12 cellular contexts compared by ENCODE assay signal in genomic region chr3:190058486-190059241, GRCh38.
A peak's percentile ranks its signal among the peaks of the same experiment; 100 is the strongest.
DNase-seq lines count a peak whose midpoint lies in the region; TF ChIP-seq lines count a peak whose summit lies in the region.
"Had no signal": no experiment of that assay in that cellular context is flagged by ENCODE, and none has a peak within 500 bp of the region (broad histone marks: within the 10 kb centered on the region; RNA-seq: fewer than 3 reads in every experiment).

No MANE protein-coding gene starts in this region.

- POLR2A ChIA-PET in SK-N-SH (lab: Yijun Ruan, JAX), result no interaction called here

- H3K27ac Mint-ChIP-seq in osteocyte (ENCODE audit: unreplicated experiment), result peak overlapping the region; percentile 90
- H3K27ac Mint-ChIP-seq: activated T-cell treated with anti-CD3 and anti-CD28 coated beads, Interleukin-2, amount 50 U/mL, for 72 hours had no signal

- peaks cover 8% of the 10 kb centered on the region for H3K79me2 ChIP-seq in ACC112 (ENCODE audit: control insufficient read depth, insufficient read depth, low read length, unreplicated experiment)
- H3K79me2 ChIP-seq in SK-N-SH (ENCODE audit: insufficient read depth), result no peaks in the 10 kb centered on the region

- no peaks in the 10 kb centered on the region for H3K27me3 Mint-ChIP-seq in osteocyte (ENCODE audit: unreplicated experiment)

- H3K9ac ChIP-seq in SK-N-SH, result no peak overlapping the region

- no peak for TF ChIP-seq RAD21 in SK-N-SH (IDR thresholded peaks at IDR 0.05; ENCODE audit: low read length)

- no peaks in the 10 kb centered on the region for H3K9me3 Mint-ChIP-seq in osteocyte (ENCODE audit: unreplicated experiment)
- H3K9me3 Mint-ChIP-seq: activated T-cell treated with anti-CD3 and anti-CD28 coated beads, Interleukin-2, amount 50 U/mL, for 72 hours had no signal

- H3K27me3 ChIP-seq in ACC112 (ENCODE audit: insufficient read depth, low read length) (no peaks in the 10 kb centered on the region), SK-N-SH (ENCODE audit: insufficient read depth) (no peaks in the 10 kb centered on the region)
- H3K27me3 ChIP-seq: ovary had no signal

- 46% methylated on average over 4 of the region's 4 CpGs for WGBS in SK-N-SH (ENCODE audit: low lambda C conversion rate)

- H3K4me3 Mint-ChIP-seq in osteocyte (ENCODE audit: unreplicated experiment), result peak overlapping the region; percentile 19
- H3K4me3 Mint-ChIP-seq: activated T-cell treated with anti-CD3 and anti-CD28 coated beads, Interleukin-2, amount 50 U/mL, for 72 hours had no signal

- no peaks in the 10 kb centered on the region for H3K9me2 ChIP-seq in SK-N-SH

- H4K20me1 ChIP-seq in SK-N-SH (ENCODE audit: insufficient read depth), result no peaks in the 10 kb centered on the region

- no peaks in the 10 kb centered on the region for H3K36me3 ChIP-seq in ACC112 (ENCODE audit: insufficient read depth, low read length)
- no peaks in the 10 kb centered on the region for H3K36me3 ChIP-seq in SK-N-SH (replicated peaks in 1 of 2; ENCODE audit: control insufficient read depth in 1 of 2, insufficient read depth in 2 of 2, low read length in 1 of 2)
- H3K36me3 ChIP-seq: ovary had no signal

- peaks cover 80% of the 10 kb centered on the region for H3K4me1 Mint-ChIP-seq in osteocyte (ENCODE audit: unreplicated experiment)

- H3K9me3 ChIP-seq in SK-N-SH, result no peaks in the 10 kb centered on the region
- H3K9me3 ChIP-seq: ovary had no signal

- no peak for DNase-seq in SK-N-SH
- DNase-seq in foreskin melanocyte, result peak; percentile 57
- DNase-seq in osteocyte (ENCODE audit: extremely low spot score, unreplicated experiment), result no peak
- no peak for DNase-seq in NCI-H226
- DNase-seq in middle frontal gyrus (ENCODE audit: extremely low spot score, low spot score), result no peak
- DNase-seq in GM20000 (ENCODE audit: low spot score), result no peak
- no peak for DNase-seq in activated CD4-positive, CD25-positive, alpha-beta regulatory T cell treated with anti-CD3 and anti-CD28 coated beads, Interleukin-2, amount 50 U/mL, for 72 hours
- DNase-seq: activated T-cell treated with anti-CD3 and anti-CD28 coated beads, Interleukin-2, amount 50 U/mL, for 72 hours; NCI-H446 treated with DMSO at 0.1 percent for 48 hours; ovary had no signal

- no peak for TF ChIP-seq EP300 in SK-N-SH (IDR thresholded peaks at IDR 0.05; ENCODE audit: borderline replicate concordance in 1 of 2, low read depth in 1 of 2, low read length in 1 of 2)

- CTCF ChIA-PET in SK-N-SH (lab: Yijun Ruan, JAX), result interaction anchor here (1.0 kb wide), 1 partner anchor 91 kb away, joined by 3 read pairs; no protein-coding TSS in a partner anchor

- H3K4me3 ChIP-seq in ACC112 (ENCODE audit: low read depth, low read length), result no peak overlapping the region
- no peak overlapping the region for H3K4me3 ChIP-seq in SK-N-SH (ENCODE audit: low read depth in 2 of 2, low read length in 1 of 2)
- H3K4me3 ChIP-seq: ovary, SK-N-MC had no signal

- H3F3A ChIP-seq in SK-N-SH (replicated peaks; ENCODE audit: insufficient read depth), result no peaks in the 10 kb centered on the region

- no peaks in the 10 kb centered on the region for H3K36me3 Mint-ChIP-seq in osteocyte (ENCODE audit: unreplicated experiment)

- H3K4me2 ChIP-seq in SK-N-SH, result 0 out of 2 replicates have a peak overlapping the region, but pooled peaks have one; percentile 29

- peak overlapping the region; percentile 75 for H2AFZ ChIP-seq in ACC112 (ENCODE audit: low read length, unreplicated experiment)
- no peak overlapping the region for H2AFZ ChIP-seq in SK-N-SH (ENCODE audit: low read depth)

- TF ChIP-seq CTCF in SK-N-SH (IDR thresholded peaks at IDR 0.05) (no peak), osteocyte (IDR thresholded peaks at IDR 0.05) (no peak), GM20000 (IDR thresholded peaks at IDR 0.05; ENCODE audit: extremely low read depth, missing control alignments) (no peak)

- H3K27ac ChIP-seq in ACC112 (ENCODE audit: low read depth, low read length) (peak overlapping the region; percentile 25; the same call in 1 of the 2 replicates), SK-N-SH (ENCODE audit: low read depth in 2 of 2, low read length in 1 of 2) (0 out of 4 replicates have a peak overlapping the region, but pooled peaks of 1 of the 2 experiments have one; percentile 14)
- H3K27ac ChIP-seq: SK-N-MC had no signal

- H3K4me1 ChIP-seq in ACC112 (ENCODE audit: control insufficient read depth, insufficient read depth, low read length, unreplicated experiment), result peaks cover 40% of the 10 kb centered on the region
- H3K4me1 ChIP-seq in SK-N-SH (ENCODE audit: control insufficient read depth in 1 of 2, insufficient read depth in 2 of 2, low read depth in 1 of 2, low read length in 1 of 2), result peaks cover 0 to 5% of the 10 kb centered on the region in 2 experiments; a peak in 1 of 4 replicates

TF ChIP-seq in SK-N-SH, 30 proteins besides CTCF, POLR2A, EP300 and RAD21:
- TF ChIP-seq NFIC (IDR thresholded peaks at IDR 0.05; ENCODE audit: borderline replicate concordance), result no peak
- TF ChIP-seq USF2 (IDR thresholded peaks at IDR 0.05; ENCODE audit: borderline replicate concordance, low read depth, low read length), result no peak
- no peak for TF ChIP-seq RCOR1 (IDR thresholded peaks at IDR 0.05; ENCODE audit: low read length)
- no peak for TF ChIP-seq RFX5 (IDR thresholded peaks at IDR 0.05; ENCODE audit: low read length)
- no peak for TF ChIP-seq FOXM1 (IDR thresholded peaks at IDR 0.05; ENCODE audit: low read depth)
- TF ChIP-seq FOSL2 (IDR thresholded peaks at IDR 0.05; ENCODE audit: borderline replicate concordance, low read depth), result no peak
- no peak for TF ChIP-seq MAX (IDR thresholded peaks at IDR 0.05; ENCODE audit: low read depth)
- TF ChIP-seq CHD2 (IDR thresholded peaks at IDR 0.05; ENCODE audit: low read length, partially characterized antibody), result no peak
